ENCODE assay signal across 8 cellular contexts in genomic region chr20:31603822-31604566, GRCh38. TPM values are rescaled to one million over a fixed set of nuclear protein-coding genes. Genes with fewer than 3 reads are reported as not detected.
DNase-seq lines count a peak whose midpoint lies in the region; TF ChIP-seq lines count a peak whose summit lies in the region.

No MANE protein-coding gene starts in this region.

- H3K36me3 ChIP-seq in OCI-LY3 (replicated peaks; ENCODE audit: low read depth, low read length): no peaks in the 10 kb centered on the region

- H3K4me1 Mint-ChIP-seq in IgD-negative memory B cell: peaks cover 8 to 17% (median 14%) of the 10 kb centered on the region in 3 donors
- H3K4me1 Mint-ChIP-seq in mesothelial cell of epicardium: peaks cover 37% of the 10 kb centered on the region

- H3K27me3 ChIP-seq in OCI-LY3 (ENCODE audit: low read depth, low read length): peaks cover 22% of the 10 kb centered on the region; the same call in 1 of the 2 replicates

- H3K36me3 Mint-ChIP-seq in IgD-negative memory B cell (no peaks in the 10 kb centered on the region), mesothelial cell of epicardium (peaks cover 13% of the 10 kb centered on the region)

- H3K4me3 Mint-ChIP-seq in IgD-negative memory B cell (peak overlapping the region; percentile 86 to 99 (median 92)), mesothelial cell of epicardium (peak overlapping the region; percentile 98)

- H2AFZ ChIP-seq in OCI-LY3 (ENCODE audit: low read depth, low read length): peak overlapping the region; percentile 42

- peaks cover 24% of the 10 kb centered on the region for H3K4me1 ChIP-seq in OCI-LY3 (ENCODE audit: low read length)

- no peaks in the 10 kb centered on the region for H3K9me3 Mint-ChIP-seq in IgD-negative memory B cell
- no peaks in the 10 kb centered on the region for H3K9me3 Mint-ChIP-seq in mesothelial cell of epicardium

- peak overlapping the region; percentile 76 for H3K9ac ChIP-seq in OCI-LY3 (ENCODE audit: low read length)

- DNase-seq in AG09309 (ENCODE audit: low read depth): peak; percentile 88
- peak; percentile 89 for DNase-seq in GM19240 (ENCODE audit: insufficient read length, low spot score)
- peak; percentile 48 for DNase-seq in activated T-cell treated with anti-CD3 and anti-CD28 coated beads for 1 hour (ENCODE audit: low read depth)
- peak; percentile 70 for DNase-seq in epidermal melanocyte (ENCODE audit: insufficient read length, low spot score)
- peak; percentile 100 for DNase-seq in mesothelial cell of epicardium (ENCODE audit: low spot score in 2 of 2, unreplicated experiment in 2 of 2)
- peak; percentile 50 for DNase-seq in stimulated activated CD8-positive, alpha-beta memory T cell treated with anti-CD3 and anti-CD28 coated beads, Interleukin-12 subunit alpha, Interleukin-12 subunit beta, amount 100 ng/mL, for 4 hours (ENCODE audit: low read depth)

- H3K4me3 ChIP-seq in AG09309 (ENCODE audit: control insufficient read depth, low read depth, low read length) (peak overlapping the region; percentile 84), OCI-LY3 (ENCODE audit: low read length) (peak overlapping the region; percentile 81)

- H3K79me2 ChIP-seq in OCI-LY3 (ENCODE audit: low read length): no peaks in the 10 kb centered on the region

- H4K20me1 ChIP-seq in OCI-LY3 (ENCODE audit: insufficient read depth, low read length): no peaks in the 10 kb centered on the region

- H3K27me3 Mint-ChIP-seq in IgD-negative memory B cell (peaks cover 57% of the 10 kb centered on the region), mesothelial cell of epicardium (ENCODE audit: low read depth) (no peaks in the 10 kb centered on the region)

- peak overlapping the region; percentile 72 to 87 (median 74) for H3K27ac Mint-ChIP-seq in IgD-negative memory B cell
- peak overlapping the region; percentile 100 for H3K27ac Mint-ChIP-seq in mesothelial cell of epicardium

- no peak for TF ChIP-seq CTCF in AG09309 (IDR thresholded peaks at IDR 0.05; ENCODE audit: control insufficient read depth, insufficient read depth, low read depth, low read length, missing control alignments)
- TF ChIP-seq CTCF in OCI-LY3 (IDR thresholded peaks at IDR 0.05; ENCODE audit: low read depth, low read length): no peak
- TF ChIP-seq CTCF in mesothelial cell of epicardium (IDR thresholded peaks at IDR 0.05; ENCODE audit: unreplicated experiment): no peak

- no peaks in the 10 kb centered on the region for H3K9me3 ChIP-seq in OCI-LY3 (ENCODE audit: insufficient read depth, low read length)

- peak overlapping the region; percentile 88 for H3K4me2 ChIP-seq in OCI-LY3 (ENCODE audit: low read length)

- peak overlapping the region; percentile 66 for H3K27ac ChIP-seq in OCI-LY3 (ENCODE audit: low read length)

RNA-seq across cellular contexts. Expression of gene ID1, which starts 1.1 kb away (rescaled TPM):
- 2.2 TPM for polyA plus RNA-seq in IgD-negative memory B cell
- 374 to 378 TPM (median 377 TPM) in 3 replicates for total RNA-seq in mesothelial cell of epicardium

RNA-seq across cellular contexts. Expression of gene COX4I2, which starts 33.7 kb away (rescaled TPM):
- 0.38 TPM for polyA plus RNA-seq in IgD-negative memory B cell
- total RNA-seq in mesothelial cell of epicardium: 0.34 TPM in 1 of 3 replicates, not detected in the others

Comparison
In these comparisons a context has a peak if more than half of its experiments do, and no peak if none do; other contexts are left out.
1. Peak in every context shown above with its lines: DNase-seq, H3K4me3 ChIP-seq and H3K27ac ChIP-seq.
2. DNase-seq: peak in every context shown above with its lines; median percentile 100 in mesothelial cell of epicardium; 89 in GM19240; 88 in AG09309; 70 in epidermal melanocyte; 50 in stimulated activated CD8-positive, alpha-beta memory T cell treated with anti-CD3 and anti-CD28 coated beads, Interleukin-12 subunit alpha, Interleukin-12 subunit beta, amount 100 ng/mL, for 4 hours; 48 in activated T-cell treated with anti-CD3 and anti-CD28 coated beads for 1 hour.